23 cellular contexts compared by ENCODE assay signal in genomic region chr10:73060173-73060572, GRCh38. TPM values are rescaled to one million over a fixed set of nuclear protein-coding genes. Genes with fewer than 3 reads are reported as not detected.
DNase-seq lines count a peak whose midpoint lies in the region; ATAC-seq and TF ChIP-seq lines count a peak whose summit lies in the region.
"Had no signal": no experiment of that assay in that cellular context is flagged by ENCODE, and none has a peak within 500 bp of the region (broad histone marks: within the 10 kb centered on the region; RNA-seq: fewer than 3 reads in every experiment).

No MANE protein-coding gene starts in this region.

- no peak for ATAC-seq in CD4-positive, CD25-positive, alpha-beta regulatory T cell (ENCODE audit: low read depth in 2 of 2)
- ATAC-seq: upper lobe of right lung had no signal

- peak overlapping the region; percentile 37 for H3K27ac Mint-ChIP-seq in T-helper 1 cell treated with Interleukin-12 subunit alpha and Interleukin-12 subunit beta and Interleukin-4 antibody, amounts not matched to agents 30 μg/mL and 1 μg/mL, for 36 hours
- H3K27ac Mint-ChIP-seq in CD4-positive, CD25-positive, alpha-beta regulatory T cell = peak overlapping the region; percentile 35 to 84 (median 57)
- H3K27ac Mint-ChIP-seq in activated T-helper 1 cell treated with anti-CD3 and anti-CD28 coated beads, Interleukin-12 subunit alpha, Interleukin-12 subunit beta, Interleukin-2, Interleukin-4 antibody, amounts not matched to agents 30 ng/mL and 10 ng/mL and 1 ng/mL, durations not matched to agents 14 hours and 24 hours and 36 hours = peak overlapping the region; percentile 89
- H3K27ac Mint-ChIP-seq in mesothelial cell of epicardium = peak overlapping the region; percentile 11

- H3K27me3 Mint-ChIP-seq in T-helper 1 cell treated with Interleukin-12 subunit alpha and Interleukin-12 subunit beta and Interleukin-4 antibody, amounts not matched to agents 30 μg/mL and 1 μg/mL, for 36 hours (ENCODE audit: low read depth) = no peaks in the 10 kb centered on the region
- no peaks in the 10 kb centered on the region for H3K27me3 Mint-ChIP-seq in CD4-positive, CD25-positive, alpha-beta regulatory T cell
- H3K27me3 Mint-ChIP-seq in activated T-helper 1 cell treated with anti-CD3 and anti-CD28 coated beads, Interleukin-12 subunit alpha, Interleukin-12 subunit beta, Interleukin-2, Interleukin-4 antibody, amounts not matched to agents 30 ng/mL and 10 ng/mL and 1 ng/mL, durations not matched to agents 14 hours and 24 hours and 36 hours (ENCODE audit: insufficient read depth) = no peaks in the 10 kb centered on the region
- H3K27me3 Mint-ChIP-seq in mesothelial cell of epicardium (ENCODE audit: low read depth) = no peaks in the 10 kb centered on the region

- no peaks in the 10 kb centered on the region for H3K27me3 ChIP-seq in CD4-positive, CD25-positive, alpha-beta regulatory T cell (ENCODE audit: control insufficient read depth, insufficient read depth, low read length)
- no peaks in the 10 kb centered on the region for H3K27me3 ChIP-seq in HAP-1 (ENCODE audit: low read depth)
- H3K27me3 ChIP-seq: esophagus muscularis mucosa, spleen, upper lobe of right lung had no signal

- DNase-seq in T-helper 1 cell (no peak), mesothelial cell of epicardium (ENCODE audit: low spot score in 2 of 2, unreplicated experiment in 2 of 2) (no peak), NCI-H2196 (lab: John Stamatoyannopoulos, UW; ENCODE audit: unreplicated experiment) (no peak), hippocampal formation (lab: John Stamatoyannopoulos, UW) (no peak), HAP-1 (ENCODE audit: low spot score in 2 of 2) (no peak)
- peak in 1 of 3 donors; percentile 15 for DNase-seq in CD4-positive, CD25-positive, alpha-beta regulatory T cell
- no peak for DNase-seq in activated T-helper 1 cell treated with anti-CD3 and anti-CD28 coated beads, Interleukin-12 subunit alpha, Interleukin-12 subunit beta, Interleukin-2, Interleukin-4 antibody, amounts not matched to agents 30 ng/mL and 10 ng/mL and 1 ng/mL, durations not matched to agents 14 hours and 24 hours and 36 hours (ENCODE audit: low spot score)
- DNase-seq: AML-193; Caco-2; effector CD8-positive, alpha-beta T cell; HCEC 1CT; NCI-H1092 treated with DMSO at 0.1 percent for 48 hours; NCI-H2081; NCI-H446 treated with DMSO at 0.1 percent for 48 hours; spleen; stimulated activated CD4-positive, alpha-beta T cell treated with anti-CD3 and anti-CD28 coated beads, Interleukin-4, amount 100 ng/mL, for 4 hours; T-helper 9 cell; upper lobe of right lung had no signal

- no peak overlapping the region for H3K27ac ChIP-seq in CD4-positive, CD25-positive, alpha-beta regulatory T cell (ENCODE audit: insufficient read depth, low read length, poor library complexity, severe bottlenecking)
- H3K27ac ChIP-seq: 22Rv1, esophagus muscularis mucosa, SK-N-MC, upper lobe of right lung had no signal

- intact Hi-C loops in activated T-helper 1 cell treated with anti-CD3 and anti-CD28 coated beads, Interleukin-12 subunit alpha, Interleukin-12 subunit beta, Interleukin-2, Interleukin-4 antibody, amounts not matched to agents 30 ng/mL and 10 ng/mL and 1 ng/mL, durations not matched to agents 14 hours and 24 hours and 36 hours (cut with micrococcal nuclease) = loop anchor here (1.0 to 10.0 kb wide), 3 partner anchors 8 to 495 kb away; partner anchors contain the start of gene MCU

- in situ Hi-C loops in HAP-1 (cut with MboI; ENCODE audit: low sequenced_read_pairs) = loop anchor here (10.0 kb wide), 1 partner anchor 695 kb away; no protein-coding TSS in a partner anchor

- H3K36me3 ChIP-seq in CD4-positive, CD25-positive, alpha-beta regulatory T cell (ENCODE audit: control insufficient read depth, insufficient read depth, low read length) = peaks cover 10% of the 10 kb centered on the region
- no peaks in the 10 kb centered on the region for H3K36me3 ChIP-seq in HAP-1 (replicated peaks)

- H3K36me3 Mint-ChIP-seq in T-helper 1 cell treated with Interleukin-12 subunit alpha and Interleukin-12 subunit beta and Interleukin-4 antibody, amounts not matched to agents 30 μg/mL and 1 μg/mL, for 36 hours (ENCODE audit: low read depth) = peaks cover 30% of the 10 kb centered on the region
- H3K36me3 Mint-ChIP-seq in CD4-positive, CD25-positive, alpha-beta regulatory T cell = peaks cover 9% of the 10 kb centered on the region
- H3K36me3 Mint-ChIP-seq in activated T-helper 1 cell treated with anti-CD3 and anti-CD28 coated beads, Interleukin-12 subunit alpha, Interleukin-12 subunit beta, Interleukin-2, Interleukin-4 antibody, amounts not matched to agents 30 ng/mL and 10 ng/mL and 1 ng/mL, durations not matched to agents 14 hours and 24 hours and 36 hours (ENCODE audit: low read depth) = peaks cover 36% of the 10 kb centered on the region
- peaks cover 36% of the 10 kb centered on the region for H3K36me3 Mint-ChIP-seq in mesothelial cell of epicardium

- peaks cover 8% of the 10 kb centered on the region for H3K4me1 Mint-ChIP-seq in T-helper 1 cell treated with Interleukin-12 subunit alpha and Interleukin-12 subunit beta and Interleukin-4 antibody, amounts not matched to agents 30 μg/mL and 1 μg/mL, for 36 hours (ENCODE audit: low read depth)
- peaks cover 11 to 22% (median 18%) of the 10 kb centered on the region in 4 donors for H3K4me1 Mint-ChIP-seq in CD4-positive, CD25-positive, alpha-beta regulatory T cell
- peaks cover 19% of the 10 kb centered on the region for H3K4me1 Mint-ChIP-seq in activated T-helper 1 cell treated with anti-CD3 and anti-CD28 coated beads, Interleukin-12 subunit alpha, Interleukin-12 subunit beta, Interleukin-2, Interleukin-4 antibody, amounts not matched to agents 30 ng/mL and 10 ng/mL and 1 ng/mL, durations not matched to agents 14 hours and 24 hours and 36 hours (ENCODE audit: low read depth)
- H3K4me1 Mint-ChIP-seq in mesothelial cell of epicardium = no peaks in the 10 kb centered on the region
- H3K4me1 Mint-ChIP-seq: neural crest cell had no signal

- H3K9me3 ChIP-seq in CD4-positive, CD25-positive, alpha-beta regulatory T cell (ENCODE audit: control insufficient read depth in 2 of 2, low read length in 2 of 2) = no peaks in the 10 kb centered on the region
- H3K9me3 ChIP-seq in HAP-1 = no peaks in the 10 kb centered on the region
- H3K9me3 ChIP-seq: Caco-2, esophagus muscularis mucosa, spleen, upper lobe of right lung had no signal

- peaks cover 16% of the 10 kb centered on the region for H3K4me1 ChIP-seq in CD4-positive, CD25-positive, alpha-beta regulatory T cell (ENCODE audit: control insufficient read depth, insufficient read depth, low read length, poor library complexity, severe bottlenecking)
- peaks cover 2% of the 10 kb centered on the region; the same call in 1 of the 2 replicates for H3K4me1 ChIP-seq in HAP-1
- H3K4me1 ChIP-seq: Caco-2, upper lobe of right lung had no signal

- no peak for TF ChIP-seq CTCF in mesothelial cell of epicardium (IDR thresholded peaks at IDR 0.05; ENCODE audit: unreplicated experiment)

- no peak overlapping the region for H3K4me3 Mint-ChIP-seq in T-helper 1 cell treated with Interleukin-12 subunit alpha and Interleukin-12 subunit beta and Interleukin-4 antibody, amounts not matched to agents 30 μg/mL and 1 μg/mL, for 36 hours
- peak overlapping the region in 2 of 4 donors; percentile 10 to 60 for H3K4me3 Mint-ChIP-seq in CD4-positive, CD25-positive, alpha-beta regulatory T cell
- peak overlapping the region; percentile 47 for H3K4me3 Mint-ChIP-seq in activated T-helper 1 cell treated with anti-CD3 and anti-CD28 coated beads, Interleukin-12 subunit alpha, Interleukin-12 subunit beta, Interleukin-2, Interleukin-4 antibody, amounts not matched to agents 30 ng/mL and 10 ng/mL and 1 ng/mL, durations not matched to agents 14 hours and 24 hours and 36 hours
- no peak overlapping the region for H3K4me3 Mint-ChIP-seq in mesothelial cell of epicardium
- H3K4me3 Mint-ChIP-seq: neural crest cell had no signal

- H3K9me3 Mint-ChIP-seq in T-helper 1 cell treated with Interleukin-12 subunit alpha and Interleukin-12 subunit beta and Interleukin-4 antibody, amounts not matched to agents 30 μg/mL and 1 μg/mL, for 36 hours = no peaks in the 10 kb centered on the region
- H3K9me3 Mint-ChIP-seq in CD4-positive, CD25-positive, alpha-beta regulatory T cell = no peaks in the 10 kb centered on the region
- no peaks in the 10 kb centered on the region for H3K9me3 Mint-ChIP-seq in activated T-helper 1 cell treated with anti-CD3 and anti-CD28 coated beads, Interleukin-12 subunit alpha, Interleukin-12 subunit beta, Interleukin-2, Interleukin-4 antibody, amounts not matched to agents 30 ng/mL and 10 ng/mL and 1 ng/mL, durations not matched to agents 14 hours and 24 hours and 36 hours
- no peaks in the 10 kb centered on the region for H3K9me3 Mint-ChIP-seq in mesothelial cell of epicardium
- H3K9me3 Mint-ChIP-seq: neural crest cell had no signal

- H3K4me3 ChIP-seq in CD4-positive, CD25-positive, alpha-beta regulatory T cell (ENCODE audit: low read depth, low read length) = no peak overlapping the region
- no peak overlapping the region for H3K4me3 ChIP-seq in HAP-1
- H3K4me3 ChIP-seq: esophagus muscularis mucosa, SK-N-MC, spleen, upper lobe of right lung had no signal

RNA-seq across cellular contexts. Expression of gene P4HA1, which starts 36.5 kb away (rescaled TPM):
- total RNA-seq in CD4-positive, CD25-positive, alpha-beta regulatory T cell = 16.7 TPM
- polyA plus RNA-seq in CD4-positive, CD25-positive, alpha-beta regulatory T cell = 10 to 100 TPM; 17.9 to 27.2 (median 19.7) TPM
- total RNA-seq in activated T-helper 1 cell treated with anti-CD3 and anti-CD28 coated beads, Interleukin-12 subunit alpha, Interleukin-12 subunit beta, Interleukin-2, Interleukin-4 antibody, amounts not matched to agents 30 ng/mL and 10 ng/mL and 1 ng/mL, durations not matched to agents 14 hours and 24 hours and 36 hours = 52.8 and 54.5 TPM in 2 replicates
- 103 to 111 TPM (median 105 TPM) in 3 replicates for total RNA-seq in mesothelial cell of epicardium

RNA-seq across cellular contexts. Expression of gene NUDT13, which starts 50.1 kb away (rescaled TPM):
- 1.8 TPM for total RNA-seq in CD4-positive, CD25-positive, alpha-beta regulatory T cell
- polyA plus RNA-seq in CD4-positive, CD25-positive, alpha-beta regulatory T cell = under 1 TPM; 0.49 to 0.79 (median 0.70) TPM
- total RNA-seq in activated T-helper 1 cell treated with anti-CD3 and anti-CD28 coated beads, Interleukin-12 subunit alpha, Interleukin-12 subunit beta, Interleukin-2, Interleukin-4 antibody, amounts not matched to agents 30 ng/mL and 10 ng/mL and 1 ng/mL, durations not matched to agents 14 hours and 24 hours and 36 hours = 0.81 and 0.83 TPM in 2 replicates
- 3.5 to 4.4 TPM (median 3.7 TPM) in 3 replicates for total RNA-seq in mesothelial cell of epicardium

Comparison
In these comparisons a context has a peak if more than half of its experiments do, and no peak if none do; other contexts are left out.
1. H3K27ac Mint-ChIP-seq: peak in every context shown above with its lines; median percentile 89 in activated T-helper 1 cell treated with anti-CD3 and anti-CD28 coated beads, Interleukin-12 subunit alpha, Interleukin-12 subunit beta, Interleukin-2, Interleukin-4 antibody, amounts not matched to agents 30 ng/mL and 10 ng/mL and 1 ng/mL, durations not matched to agents 14 hours and 24 hours and 36 hours; 57 in CD4-positive, CD25-positive, alpha-beta regulatory T cell; 37 in T-helper 1 cell treated with Interleukin-12 subunit alpha and Interleukin-12 subunit beta and Interleukin-4 antibody, amounts not matched to agents 30 μg/mL and 1 μg/mL, for 36 hours; 11 in mesothelial cell of epicardium.